In genomic region chr10:59903871-59904270, GRCh38 we compare ENCODE assay signal across 9 cellular contexts. TPM values are rescaled to one million over a fixed set of nuclear protein-coding genes. Genes with fewer than 3 reads are reported as not detected.
DNase-seq lines count a peak whose midpoint lies in the region; ATAC-seq and TF ChIP-seq lines count a peak whose summit lies in the region.
"Had no signal": no experiment of that assay in that cellular context is flagged by ENCODE, and none has a peak within 500 bp of the region (broad histone marks: within the 10 kb centered on the region; RNA-seq: fewer than 3 reads in every experiment).

No MANE protein-coding gene starts in this region.

- no peaks in the 10 kb centered on the region for H3K36me3 ChIP-seq in transverse colon

- DNase-seq in activated T-cell treated with anti-CD3 and anti-CD28 coated beads, Interleukin-2, amount 50 U/mL, for 72 hours = no peak
- DNase-seq in activated T-cell treated with anti-CD3 and anti-CD28 coated beads for 4 hours (no peak), iris pigment epithelial cell (ENCODE audit: low read depth) (peak; percentile 65), transverse colon (no peak), DMS153 treated with DMSO at 0.1 percent for 48 hours (lab: John Stamatoyannopoulos, UW; ENCODE audit: unreplicated experiment) (no peak), ecto neural progenitor cell (ENCODE audit: low spot score) (no peak)
- DNase-seq in activated naive CD8-positive, alpha-beta T cell treated with anti-CD3 and anti-CD28 coated beads, Interleukin-2, amount 50 U/mL, for 24 hours = no peak
- DNase-seq: stimulated activated CD4-positive, alpha-beta T cell treated with anti-CD3 and anti-CD28 coated beads, Interleukin-1b, Interleukin-23, amount 100 ng/mL, for 48 hours had no signal

- H3K9me3 ChIP-seq in transverse colon = no peaks in the 10 kb centered on the region

- WGBS in transverse colon (ENCODE audit: low coverage in 1 of 2), 2 donors = 37 to 42% methylated on average over 5 to 6 of the region's 6 CpGs

- no peak for ATAC-seq in activated T-cell treated with anti-CD3 and anti-CD28 coated beads, Interleukin-2, amount 50 U/mL, for 72 hours (replicated peaks in 1 of 2)
- ATAC-seq in activated naive CD8-positive, alpha-beta T cell treated with anti-CD3 and anti-CD28 coated beads, Interleukin-2, amount 50 U/mL, for 24 hours = no peak
- ATAC-seq in GM21737 (IDR thresholded peaks at IDR 0.05; ENCODE audit: unreplicated experiment) = no peak

- peak overlapping the region in 2 of 4 donors; percentile 84 to 99 for H3K4me3 ChIP-seq in transverse colon

- TF ChIP-seq CTCF in transverse colon (IDR thresholded peaks at IDR 0.05) = no peak

- in situ Hi-C loops in transverse colon (cut with MboI; ENCODE audit: low pct_ligation_motif_present in 1 of 4, low pct_unique_long_range_greater_than_20kb in 1 of 4, low sequenced_read_pairs in 3 of 4) = no loop called here

- peak overlapping the region; percentile 95 to 97 (median 96) for H3K27ac ChIP-seq in transverse colon

- no peaks in the 10 kb centered on the region for H3K27me3 Mint-ChIP-seq in activated T-cell treated with anti-CD3 and anti-CD28 coated beads, Interleukin-2, amount 50 U/mL, for 72 hours (ENCODE audit: low read depth)
- H3K27me3 Mint-ChIP-seq in activated naive CD8-positive, alpha-beta T cell treated with anti-CD3 and anti-CD28 coated beads, Interleukin-2, amount 50 U/mL, for 24 hours = no peaks in the 10 kb centered on the region

- TF ChIP-seq POLR2A in transverse colon (IDR thresholded peaks at IDR 0.05) = no peak

- peaks cover 83% of the 10 kb centered on the region for H3K4me1 Mint-ChIP-seq in activated T-cell treated with anti-CD3 and anti-CD28 coated beads, Interleukin-2, amount 50 U/mL, for 72 hours (ENCODE audit: low read depth)
- H3K4me1 Mint-ChIP-seq in activated naive CD8-positive, alpha-beta T cell treated with anti-CD3 and anti-CD28 coated beads, Interleukin-2, amount 50 U/mL, for 24 hours = peaks cover 80% of the 10 kb centered on the region

- H3K4me1 ChIP-seq in transverse colon = peaks cover 30 to 76% (median 62%) of the 10 kb centered on the region in 4 donors

- peak overlapping the region; percentile 21 for H3K27ac Mint-ChIP-seq in activated T-cell treated with anti-CD3 and anti-CD28 coated beads, Interleukin-2, amount 50 U/mL, for 72 hours
- H3K27ac Mint-ChIP-seq in activated naive CD8-positive, alpha-beta T cell treated with anti-CD3 and anti-CD28 coated beads, Interleukin-2, amount 50 U/mL, for 24 hours = no peak overlapping the region

- peaks cover 33 to 38% of the 10 kb centered on the region in 2 donors for H3K36me3 Mint-ChIP-seq in activated T-cell treated with anti-CD3 and anti-CD28 coated beads, Interleukin-2, amount 50 U/mL, for 72 hours (ENCODE audit: insufficient read depth in 2 of 2)
- peaks cover 52% of the 10 kb centered on the region for H3K36me3 Mint-ChIP-seq in activated naive CD8-positive, alpha-beta T cell treated with anti-CD3 and anti-CD28 coated beads, Interleukin-2, amount 50 U/mL, for 24 hours (ENCODE audit: low read depth)

- H3K9me3 Mint-ChIP-seq in activated T-cell treated with anti-CD3 and anti-CD28 coated beads, Interleukin-2, amount 50 U/mL, for 72 hours = no peaks in the 10 kb centered on the region
- H3K9me3 Mint-ChIP-seq in activated naive CD8-positive, alpha-beta T cell treated with anti-CD3 and anti-CD28 coated beads, Interleukin-2, amount 50 U/mL, for 24 hours = no peaks in the 10 kb centered on the region

- H3K27me3 ChIP-seq in transverse colon = no peaks in the 10 kb centered on the region

- TF ChIP-seq EP300 in transverse colon (IDR thresholded peaks at IDR 0.05; ENCODE audit: low read depth) = no peak

- H3K4me3 Mint-ChIP-seq in activated T-cell treated with anti-CD3 and anti-CD28 coated beads, Interleukin-2, amount 50 U/mL, for 72 hours = peak overlapping the region; percentile 84 to 97
- peak overlapping the region; percentile 95 for H3K4me3 Mint-ChIP-seq in activated naive CD8-positive, alpha-beta T cell treated with anti-CD3 and anti-CD28 coated beads, Interleukin-2, amount 50 U/mL, for 24 hours

- intact Hi-C loops in transverse colon (cut with DNase I; ENCODE audit: low total_unique reads) = loop anchor here (2.0 kb wide), 1 partner anchor 37 kb away; no protein-coding TSS in a partner anchor

RNA-seq across cellular contexts. Expression of gene CCDC6, which starts 2.5 kb away (rescaled TPM):
- 100 to 1,000 TPM in 1 of 2 donors, 10 to 100 TPM in 1; 77.7 to 107 TPM for total RNA-seq in activated T-cell treated with anti-CD3 and anti-CD28 coated beads, Interleukin-2, amount 50 U/mL, for 72 hours
- total RNA-seq in transverse colon = 10 to 100 TPM; 26.2 to 56.7 (median 49.5) TPM
